Comparison of ENCODE assay signal across 9 cellular contexts in the genomic region with DNA sequence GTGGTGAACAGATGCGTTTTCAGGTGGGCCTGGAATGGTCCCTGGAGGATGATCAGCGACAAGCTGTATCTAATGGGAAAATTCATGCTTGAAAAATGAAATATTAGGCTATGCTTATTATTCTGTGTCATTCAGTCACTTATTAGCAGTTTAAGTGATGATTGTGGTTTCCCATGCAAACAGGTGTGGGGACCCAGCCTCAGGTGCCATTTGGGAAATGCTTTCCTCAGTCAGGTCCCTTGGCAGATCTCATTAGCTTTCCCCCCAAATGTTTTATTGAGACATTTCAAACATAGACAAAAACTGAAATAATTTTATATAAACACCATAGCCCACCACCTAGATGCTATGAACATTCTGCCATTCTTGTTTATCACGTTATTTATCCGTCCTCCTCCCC. TPM values are rescaled to one million over a fixed set of nuclear protein-coding genes. Genes with fewer than 3 reads are reported as not detected.
DNase-seq lines count a peak whose midpoint lies in the region; ATAC-seq, FAIRE-seq and TF ChIP-seq lines count a peak whose summit lies in the region.
"Had no signal": no experiment of that assay in that cellular context is flagged by ENCODE, and none has a peak within 500 bp of the region (broad histone marks: within the 10 kb centered on the region; RNA-seq: fewer than 3 reads in every experiment).

No MANE protein-coding gene starts in this region.

- FAIRE-seq in bronchial epithelial cell (lab: Jason Lieb, UNC) (no peak), RCC 7860 (lab: Jason Lieb, UNC) (no peak)

- 45% methylated on average over 4 of the region's 4 CpGs for WGBS in HUES64

- H3K36me3 ChIP-seq in ACC112 (ENCODE audit: insufficient read depth, low read length) = no peaks in the 10 kb centered on the region
- H3K36me3 ChIP-seq in HUES64 (ENCODE audit: insufficient read depth, low read length) = no peaks in the 10 kb centered on the region
- H3K36me3 ChIP-seq in bronchial epithelial cell (ENCODE audit: control insufficient read depth, insufficient read depth, low read length) = no peaks in the 10 kb centered on the region

- H3K9me3 Mint-ChIP-seq in naive B cell = no peaks in the 10 kb centered on the region

- H3K4me1 ChIP-seq in ACC112 (ENCODE audit: control insufficient read depth, insufficient read depth, low read length, unreplicated experiment) = no peaks in the 10 kb centered on the region
- H3K4me1 ChIP-seq in HUES64 (ENCODE audit: insufficient read depth, low read length) = peaks cover 9% of the 10 kb centered on the region; the same call in 1 of the 2 replicates

- peaks cover 38 to 50% (median 40%) of the 10 kb centered on the region in 3 donors for H3K4me1 Mint-ChIP-seq in naive B cell

- peak overlapping the region; percentile 90 to 98 (median 96) for H3K4me3 Mint-ChIP-seq in naive B cell

- no peak overlapping the region for H3K9ac ChIP-seq in HUES64 (ENCODE audit: low read depth, low read length)

- H3K27me3 ChIP-seq in ACC112 (ENCODE audit: insufficient read depth, low read length) (peaks cover 8% of the 10 kb centered on the region; the same call in 1 of the 2 replicates), HUES64 (ENCODE audit: insufficient read depth, low read length) (peaks cover 6% of the 10 kb centered on the region; the same call in 1 of the 2 replicates), bronchial epithelial cell (ENCODE audit: control insufficient read depth, insufficient read depth, low read length) (no peaks in the 10 kb centered on the region)

- H2AFZ ChIP-seq in ACC112 (ENCODE audit: low read length, unreplicated experiment) = no peak overlapping the region

- no peaks in the 10 kb centered on the region for H3K79me2 ChIP-seq in ACC112 (ENCODE audit: control insufficient read depth, insufficient read depth, low read length, unreplicated experiment)

- H3K27me3 Mint-ChIP-seq in naive B cell = no peaks in the 10 kb centered on the region

- H3K36me3 Mint-ChIP-seq in naive B cell = no peaks in the 10 kb centered on the region

- H3K4me3 ChIP-seq in ACC112 (ENCODE audit: low read depth, low read length) = peak overlapping the region; percentile 73
- peak overlapping the region; percentile 64 for H3K4me3 ChIP-seq in HUES64 (ENCODE audit: low read length)
- H3K4me3 ChIP-seq in bronchial epithelial cell (ENCODE audit: low read depth, low read length) = peak overlapping the region; percentile 52

- DNase-seq in bronchial epithelial cell (ENCODE audit: low read depth) (no peak), naive B cell (no peak), 8988T (no peak), RCC 7860 (ENCODE audit: low spot score) (no peak)
- DNase-seq: cortex of kidney had no signal

- no peak overlapping the region for H3K27ac ChIP-seq in ACC112 (ENCODE audit: low read depth, low read length)
- H3K27ac ChIP-seq in HUES64 (ENCODE audit: low read depth, low read length) = no peak overlapping the region

- TF ChIP-seq CTCF in bronchial epithelial cell (IDR thresholded peaks at IDR 0.05; ENCODE audit: insufficient read depth, low read length, severe bottlenecking) = no peak

- peak overlapping the region; percentile 67 to 97 (median 94) for H3K27ac Mint-ChIP-seq in naive B cell

- H3K9me3 ChIP-seq in HUES64 (ENCODE audit: insufficient read depth, low read depth, low read length) = no peaks in the 10 kb centered on the region

- ATAC-seq in naive B cell (ENCODE audit: low read depth in 2 of 2) (no peak), GM19328 (IDR thresholded peaks at IDR 0.05; ENCODE audit: unreplicated experiment) (no peak), GM18868 (IDR thresholded peaks at IDR 0.05; ENCODE audit: unreplicated experiment) (no peak)

RNA-seq across cellular contexts. Expression of gene SNX10, which starts 0.4 kb away (rescaled TPM):
- polyA plus RNA-seq in HUES64 (2013, experiment 1 of 2) = 8.5 TPM
- 13.5 TPM for polyA plus RNA-seq in HUES64 (2013, experiment 2 of 2)
- total RNA-seq in bronchial epithelial cell = 0.53 and 1.0 TPM in 2 replicates
- 100 to 1,000 TPM; 138 to 210 (median 164) TPM for polyA plus RNA-seq in naive B cell (ENCODE audit: low read depth in 6 of 6)
